Comparison of ENCODE assay signal across 8 cellular contexts in the genomic region with DNA sequence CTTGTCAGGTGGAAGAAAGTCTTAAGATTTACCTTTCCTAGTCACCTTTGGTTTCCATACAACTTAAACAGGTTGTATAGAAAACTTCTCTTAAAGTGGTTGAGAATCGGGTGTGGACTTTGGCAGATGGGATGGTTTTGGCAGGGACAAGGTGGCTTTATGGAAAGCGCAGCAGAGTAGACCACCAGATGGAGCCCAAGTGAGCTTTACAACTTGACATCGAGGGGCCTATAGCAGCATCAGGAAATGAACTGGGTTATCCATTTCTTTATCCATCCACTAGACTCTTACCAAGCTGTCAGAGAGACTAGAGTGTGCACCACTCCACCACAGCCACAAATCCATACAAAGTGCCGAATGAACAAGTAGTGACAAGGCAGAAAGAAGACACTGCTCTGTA.
A peak's percentile ranks its signal among the peaks of the same experiment; 100 is the strongest.
DNase-seq lines count a peak whose midpoint lies in the region; ATAC-seq and TF ChIP-seq lines count a peak whose summit lies in the region.

No MANE protein-coding gene starts in this region.

- no peak overlapping the region for H3K27ac Mint-ChIP-seq in activated CD4-positive, alpha-beta T cell treated with anti-CD3 and anti-CD28 coated beads, Interleukin-2, amount 10 ng/mL, durations not matched to agents 24 days and 14 days

- no peak overlapping the region for H3K4me3 Mint-ChIP-seq in activated CD4-positive, alpha-beta T cell treated with anti-CD3 and anti-CD28 coated beads, Interleukin-2, amount 10 ng/mL, durations not matched to agents 24 days and 14 days

- WGBS in ovary, 3 donors: 62 to 67% (median 65%) methylated on average over 4 of the region's 4 CpGs

- TF ChIP-seq EP300 in ovary (IDR thresholded peaks at IDR 0.05): no peak

- H3K4me1 Mint-ChIP-seq in activated CD4-positive, alpha-beta T cell treated with anti-CD3 and anti-CD28 coated beads, Interleukin-2, amount 10 ng/mL, durations not matched to agents 24 days and 14 days: peaks cover 38% of the 10 kb centered on the region

- H3K4me1 ChIP-seq in DOHH2 (ENCODE audit: control insufficient read depth, low read length) (peaks cover 25% of the 10 kb centered on the region), ovary (ENCODE audit: insufficient read depth) (no peaks in the 10 kb centered on the region)

- peak; percentile 53 for DNase-seq in NCI-H1105 (lab: John Stamatoyannopoulos, UW)
- DNase-seq in activated CD4-positive, alpha-beta T cell treated with anti-CD3 and anti-CD28 coated beads, Interleukin-2, amount 10 ng/mL, durations not matched to agents 24 days and 14 days: peak; percentile 81
- DNase-seq in fibroblast of gingiva (ENCODE audit: low read depth): peak; percentile 10
- peak; percentile 15 to 47 (median 36) for DNase-seq in ovary
- no peak for DNase-seq in coronary artery (ENCODE audit: low spot score)
- no peak for DNase-seq in germinal center (ENCODE audit: low spot score)

- peaks cover 3% of the 10 kb centered on the region for H3K79me2 ChIP-seq in DOHH2 (ENCODE audit: control insufficient read depth, low read length)

- H3K4me2 ChIP-seq in DOHH2 (ENCODE audit: low read length): peak overlapping the region; percentile 28; the same call in 1 of the 2 replicates

- peak; percentile 92 for ATAC-seq in GM21529 (IDR thresholded peaks at IDR 0.05; ENCODE audit: unreplicated experiment)

- peaks cover 1% of the 10 kb centered on the region for H3K36me3 Mint-ChIP-seq in activated CD4-positive, alpha-beta T cell treated with anti-CD3 and anti-CD28 coated beads, Interleukin-2, amount 10 ng/mL, durations not matched to agents 24 days and 14 days (ENCODE audit: low read depth)

- H3F3A ChIP-seq in DOHH2 (ENCODE audit: control insufficient read depth, insufficient read depth): no peaks in the 10 kb centered on the region

- no peak overlapping the region for H3K27ac ChIP-seq in DOHH2 (ENCODE audit: low read depth, low read length)
- no peak overlapping the region for H3K27ac ChIP-seq in ovary
- no peak overlapping the region for H3K27ac ChIP-seq in coronary artery

- H3K4me3 ChIP-seq in DOHH2 (ENCODE audit: low read length) (no peak overlapping the region), ovary (no peak overlapping the region), coronary artery (no peak overlapping the region)

- no peaks in the 10 kb centered on the region for H3K9me3 Mint-ChIP-seq in activated CD4-positive, alpha-beta T cell treated with anti-CD3 and anti-CD28 coated beads, Interleukin-2, amount 10 ng/mL, durations not matched to agents 24 days and 14 days

- H3K9me3 ChIP-seq in DOHH2 (ENCODE audit: control insufficient read depth, insufficient read depth, low read length) (no peaks in the 10 kb centered on the region), ovary (no peaks in the 10 kb centered on the region)

- H3K36me3 ChIP-seq in DOHH2 (ENCODE audit: control insufficient read depth, low read length) (no peaks in the 10 kb centered on the region), ovary (no peaks in the 10 kb centered on the region)

- intact Hi-C loops in activated CD4-positive, alpha-beta T cell treated with anti-CD3 and anti-CD28 coated beads, Interleukin-2, amount 10 ng/mL, durations not matched to agents 24 days and 14 days (cut with micrococcal nuclease): loop anchor here (5.0 kb wide), 1 partner anchor 289 kb away; no protein-coding TSS in a partner anchor
- intact Hi-C loops in ovary (cut with DNase I): no loop called here

- H3K27me3 ChIP-seq in DOHH2 (ENCODE audit: control insufficient read depth, low read length) (no peaks in the 10 kb centered on the region), ovary (no peaks in the 10 kb centered on the region)

- TF ChIP-seq POLR2A in ovary (IDR thresholded peaks at IDR 0.05): no peak

- no peaks in the 10 kb centered on the region for H4K20me1 ChIP-seq in DOHH2 (ENCODE audit: control insufficient read depth, insufficient read depth, low read depth, low read length)

- TF ChIP-seq CTCF in DOHH2 (IDR thresholded peaks at IDR 0.05; ENCODE audit: low read depth, low read length, poor library complexity, severe bottlenecking) (peak; percentile 86), ovary (IDR thresholded peaks at IDR 0.05) (peak in 2 of 3 donors; percentile 13 to 49), coronary artery (IDR thresholded peaks at IDR 0.05) (no peak)

- H3K9me2 ChIP-seq in DOHH2 (replicated peaks; ENCODE audit: control insufficient read depth, low read length): no peaks in the 10 kb centered on the region

- no peaks in the 10 kb centered on the region for H3K27me3 Mint-ChIP-seq in activated CD4-positive, alpha-beta T cell treated with anti-CD3 and anti-CD28 coated beads, Interleukin-2, amount 10 ng/mL, durations not matched to agents 24 days and 14 days

Comparison
In these comparisons a context has a peak if more than half of its experiments do, and no peak if none do; other contexts are left out.
1. DNase-seq: peak in NCI-H1105 (single experiment), activated CD4-positive, alpha-beta T cell treated with anti-CD3 and anti-CD28 coated beads, Interleukin-2, amount 10 ng/mL, durations not matched to agents 24 days and 14 days (single experiment), fibroblast of gingiva (single experiment) and ovary (5 of 5); none in coronary artery (single experiment) and germinal center (single experiment).